In genomic region chr2:205885492-205886099, GRCh38 we compare ENCODE assay signal across 1 cellular context.
TF ChIP-seq lines count a peak whose summit lies in the region.

No MANE protein-coding gene starts in this region.

TF ChIP-seq in HepG2, 621 proteins besides CTCF, POLR2A, EP300 and RAD21 (continued from another document and continues in another):
- TF ChIP-seq ZBTB4 (CRISPR knock-in tag; IDR thresholded peaks at IDR 0.05; ENCODE audit: borderline replicate concordance) (peak; percentile 36; the same call in 1 of the 2 replicates), ZC3H4 (CRISPR knock-in tag; IDR thresholded peaks at IDR 0.05; ENCODE audit: borderline replicate concordance) (no peak), ZMYM4 (CRISPR knock-in tag; IDR thresholded peaks at IDR 0.05) (peak; percentile 54), ZNF350 (CRISPR knock-in tag; IDR thresholded peaks at IDR 0.05; ENCODE audit: borderline replicate concordance, low read depth) (0 out of 2 replicates have a peak, but pooled peaks have one; percentile 45), ZNF326 (CRISPR knock-in tag; IDR thresholded peaks at IDR 0.05; ENCODE audit: borderline replicate concordance) (no peak), FOSL2 (CRISPR knock-in tag; IDR thresholded peaks at IDR 0.05) (peak; percentile 45), ZNF704 (CRISPR knock-in tag; IDR thresholded peaks at IDR 0.05; ENCODE audit: borderline replicate concordance) (0 out of 2 replicates have a peak, but pooled peaks have one; percentile 27), ATM (IDR thresholded peaks at IDR 0.05; ENCODE audit: borderline replicate concordance) (no peak), POGZ (CRISPR knock-in tag; IDR thresholded peaks at IDR 0.05) (0 out of 2 replicates have a peak, but pooled peaks have one; percentile 44), ZMYM2 (CRISPR knock-in tag; IDR thresholded peaks at IDR 0.05) (0 out of 2 replicates have a peak, but pooled peaks have one; percentile 70), HMG20B (CRISPR knock-in tag; conservative IDR thresholded peaks at IDR 0.05) (no peak), FOXC1 (CRISPR knock-in tag; IDR thresholded peaks at IDR 0.05; ENCODE audit: borderline replicate concordance) (0 out of 2 replicates have a peak, but pooled peaks have one; percentile 65), MAFK (conservative IDR thresholded peaks at IDR 0.05 in 1 of 2, IDR thresholded peaks at IDR 0.05 in 1 of 2; ENCODE audit: low read length in 2 of 2) (no peak), HES4 (CRISPR knock-in tag; IDR thresholded peaks at IDR 0.05; ENCODE audit: borderline replicate concordance) (0 out of 2 replicates have a peak, but pooled peaks have one; percentile 45), ZNF276 (CRISPR knock-in tag; IDR thresholded peaks at IDR 0.05; ENCODE audit: low read depth) (peak; percentile 75; the same call in 1 of the 2 replicates), ZNF512B (CRISPR knock-in tag; IDR thresholded peaks at IDR 0.05; ENCODE audit: borderline replicate concordance) (peak; percentile 75; the same call in 1 of the 2 replicates), MLX (CRISPR knock-in tag; IDR thresholded peaks at IDR 0.05) (no peak), THRA (CRISPR knock-in tag; IDR thresholded peaks at IDR 0.05; ENCODE audit: borderline replicate concordance) (peak; percentile 69; the same call in 1 of the 2 replicates), HIVEP1 (CRISPR knock-in tag; IDR thresholded peaks at IDR 0.05) (peak; percentile 28; the same call in 1 of the 2 replicates), SP140L (CRISPR knock-in tag; IDR thresholded peaks at IDR 0.05; ENCODE audit: borderline replicate concordance) (0 out of 2 replicates have a peak, but pooled peaks have one; percentile 59), MAX (IDR thresholded peaks at IDR 0.05) (peak; percentile 17; the same call in 1 of the 2 replicates), KDM1A (CRISPR knock-in tag; IDR thresholded peaks at IDR 0.05) (no peak), IRF2 (CRISPR knock-in tag; IDR thresholded peaks at IDR 0.05) (peak; percentile 56; the same call in 1 of the 2 replicates), NCOA5 (CRISPR knock-in tag; IDR thresholded peaks at IDR 0.05) (no peak), ZNF280B (CRISPR knock-in tag; IDR thresholded peaks at IDR 0.05; ENCODE audit: borderline replicate concordance) (peak; percentile 83; the same call in 1 of the 2 replicates), ZNF710 (CRISPR knock-in tag; IDR thresholded peaks at IDR 0.05; ENCODE audit: borderline replicate concordance) (peak; percentile 69; the same call in 1 of the 2 replicates), ZNF766 (CRISPR knock-in tag; IDR thresholded peaks at IDR 0.05; ENCODE audit: borderline replicate concordance) (peak; percentile 56; the same call in 1 of the 2 replicates), STAG1 (CRISPR knock-in tag; IDR thresholded peaks at IDR 0.05) (peak; percentile 95), ZNF800 (CRISPR knock-in tag; IDR thresholded peaks at IDR 0.05) (no peak), GABPB1 (CRISPR knock-in tag; IDR thresholded peaks at IDR 0.05) (peak; percentile 51; the same call in 1 of the 2 replicates), ZFP91 (CRISPR knock-in tag; IDR thresholded peaks at IDR 0.05; ENCODE audit: borderline replicate concordance) (peak; percentile 21; the same call in 1 of the 2 replicates), TOPORS (CRISPR knock-in tag; IDR thresholded peaks at IDR 0.05) (peak; percentile 63; the same call in 1 of the 2 replicates), MYNN (CRISPR knock-in tag; IDR thresholded peaks at IDR 0.05; ENCODE audit: low read depth) (no peak), ZNF75D (CRISPR knock-in tag; IDR thresholded peaks at IDR 0.05; ENCODE audit: borderline replicate concordance) (no peak)
